ENCODE assay signal across 8 cellular contexts in genomic region chrX:101617211-101618191, GRCh38. TPM values are rescaled to one million over a fixed set of nuclear protein-coding genes. Genes with fewer than 3 reads are reported as not detected.
DNase-seq lines count a peak whose midpoint lies in the region; ATAC-seq and TF ChIP-seq lines count a peak whose summit lies in the region.

Gene ARMCX6, minus strand, starts transcription at chrX:101618000. Its CDS starts 1,380 bp downstream, at chrX:101616620.

- intact Hi-C loops in thyroid gland (cut with DNase I) = no loop called here

- H3K27me3 Mint-ChIP-seq in osteocyte (ENCODE audit: unreplicated experiment) = no peaks in the 10 kb centered on the region

- H3K27me3 ChIP-seq in Karpas-422 (ENCODE audit: low read length) = no peaks in the 10 kb centered on the region
- H3K27me3 ChIP-seq in thyroid gland = no peaks in the 10 kb centered on the region

- peaks cover 5% of the 10 kb centered on the region for H3K36me3 Mint-ChIP-seq in osteocyte (ENCODE audit: unreplicated experiment)

- no peaks in the 10 kb centered on the region for H4K20me1 ChIP-seq in Karpas-422 (ENCODE audit: insufficient read depth, low read depth, low read length)

- H3K4me1 Mint-ChIP-seq in osteocyte (ENCODE audit: unreplicated experiment) = peaks cover 16% of the 10 kb centered on the region

- H3K9me3 Mint-ChIP-seq in osteocyte (ENCODE audit: unreplicated experiment) = peaks cover 13% of the 10 kb centered on the region

- H3K27ac ChIP-seq in Karpas-422 (ENCODE audit: low read length) (peak within 1 kb of the TSS; percentile 64), thyroid gland (peak within 1 kb of the TSS; percentile 79 to 93 (median 79))

- ATAC-seq in GM21786 (IDR thresholded peaks at IDR 0.05; ENCODE audit: unreplicated experiment) = peak; percentile 86

- H3K79me2 ChIP-seq in Karpas-422 (ENCODE audit: low read length) = no peaks in the 10 kb centered on the region

- H3K9ac ChIP-seq in Karpas-422 (ENCODE audit: low read length) = peak within 1 kb of the TSS; percentile 77

- 0 to 1% methylated on average over 11 to 22 of the region's 39 CpGs for WGBS in thyroid gland, 2 donors

- H3K4me3 ChIP-seq in Karpas-422 (ENCODE audit: low read length) (peak within 1 kb of the TSS; percentile 79), thyroid gland (replicated peaks in 1 of 3) (peak within 1 kb of the TSS in 2 of 3 donors; percentile 30 to 41)

- H2AFZ ChIP-seq in Karpas-422 (ENCODE audit: low read length) = peak within 1 kb of the TSS; percentile 49; the same call in 1 of the 2 replicates

- peak within 1 kb of the TSS; percentile 89 for H3K27ac Mint-ChIP-seq in osteocyte (ENCODE audit: unreplicated experiment)

- H3K4me2 ChIP-seq in Karpas-422 (ENCODE audit: low read depth, low read length, poor library complexity, severe bottlenecking) = peak within 1 kb of the TSS; percentile 72

- TF ChIP-seq POLR2A in thyroid gland (IDR thresholded peaks at IDR 0.05) = peak in 1 of 2 donors; percentile 79

- H3K4me3 Mint-ChIP-seq in osteocyte (ENCODE audit: unreplicated experiment) = peak within 1 kb of the TSS; percentile 89

- H3K4me1 ChIP-seq in Karpas-422 (ENCODE audit: low read length) = peaks cover 26% of the 10 kb centered on the region
- H3K4me1 ChIP-seq in thyroid gland = peaks cover 0 to 6% of the 10 kb centered on the region in 2 donors

- H3K36me3 ChIP-seq in Karpas-422 (ENCODE audit: insufficient read depth, low read length) (peaks cover 3% of the 10 kb centered on the region; the same call in 1 of the 2 replicates), thyroid gland (no peaks in the 10 kb centered on the region)

- no peaks in the 10 kb centered on the region for H3K9me3 ChIP-seq in Karpas-422 (ENCODE audit: low read length)
- H3K9me3 ChIP-seq in thyroid gland = no peaks in the 10 kb centered on the region

- peak; percentile 61 for TF ChIP-seq CTCF in osteocyte (IDR thresholded peaks at IDR 0.05)
- TF ChIP-seq CTCF in thyroid gland (IDR thresholded peaks at IDR 0.05) = peak in 5 of 6 experiments; percentile 26 to 49 (median 45)

- no peaks in the 10 kb centered on the region for H3K9me2 ChIP-seq in Karpas-422 (replicated peaks; ENCODE audit: insufficient read depth, low read length)

- peak; percentile 87 for DNase-seq in ELF-1 (ENCODE audit: low read depth, low spot score)
- DNase-seq in Karpas-422 = peak; percentile 90
- DNase-seq in SHP77 treated with DMSO at 0.1 percent for 48 hours (lab: John Stamatoyannopoulos, UW) = peak; percentile 20
- DNase-seq in activated naive CD4-positive, alpha-beta T cell treated with Interleukin-2 at 50 U/mL for 16 hours = peak; percentile 72
- DNase-seq in glomerular visceral epithelial cell (ENCODE audit: extremely low spot score) = peak; percentile 64
- DNase-seq in osteocyte (ENCODE audit: extremely low spot score, unreplicated experiment) = peak; percentile 87
- DNase-seq in thyroid gland = peak; percentile 75 to 83

RNA-seq across cellular contexts. Expression of gene ARMCX6, which starts in this region (rescaled TPM):
- 43.1 and 57.2 TPM in 2 replicates for total RNA-seq in Karpas-422 (2014; rRNA removed; shearing (Covaris generic); ENCODE audit: low replicate concordance)
- total RNA-seq in osteocyte (73.5 and 77.9 TPM in 2 replicates), thyroid gland (10 to 100 TPM; 20.6 to 28.6 (median 23.4) TPM)

Comparison
In these comparisons a context has a peak if more than half of its experiments do, and no peak if none do; other contexts are left out.
1. Peak in every context shown above with its lines: DNase-seq, ATAC-seq, H3K4me3 ChIP-seq and H3K27ac ChIP-seq.
2. DNase-seq: peak in every context shown above with its lines; median percentile 90 in Karpas-422; 87 in ELF-1; 87 in osteocyte; 79 in thyroid gland; 72 in activated naive CD4-positive, alpha-beta T cell treated with Interleukin-2 at 50 U/mL for 16 hours; 64 in glomerular visceral epithelial cell; 20 in SHP77 treated with DMSO at 0.1 percent for 48 hours.